10 cellular contexts compared by ENCODE assay signal in the genomic region with DNA sequence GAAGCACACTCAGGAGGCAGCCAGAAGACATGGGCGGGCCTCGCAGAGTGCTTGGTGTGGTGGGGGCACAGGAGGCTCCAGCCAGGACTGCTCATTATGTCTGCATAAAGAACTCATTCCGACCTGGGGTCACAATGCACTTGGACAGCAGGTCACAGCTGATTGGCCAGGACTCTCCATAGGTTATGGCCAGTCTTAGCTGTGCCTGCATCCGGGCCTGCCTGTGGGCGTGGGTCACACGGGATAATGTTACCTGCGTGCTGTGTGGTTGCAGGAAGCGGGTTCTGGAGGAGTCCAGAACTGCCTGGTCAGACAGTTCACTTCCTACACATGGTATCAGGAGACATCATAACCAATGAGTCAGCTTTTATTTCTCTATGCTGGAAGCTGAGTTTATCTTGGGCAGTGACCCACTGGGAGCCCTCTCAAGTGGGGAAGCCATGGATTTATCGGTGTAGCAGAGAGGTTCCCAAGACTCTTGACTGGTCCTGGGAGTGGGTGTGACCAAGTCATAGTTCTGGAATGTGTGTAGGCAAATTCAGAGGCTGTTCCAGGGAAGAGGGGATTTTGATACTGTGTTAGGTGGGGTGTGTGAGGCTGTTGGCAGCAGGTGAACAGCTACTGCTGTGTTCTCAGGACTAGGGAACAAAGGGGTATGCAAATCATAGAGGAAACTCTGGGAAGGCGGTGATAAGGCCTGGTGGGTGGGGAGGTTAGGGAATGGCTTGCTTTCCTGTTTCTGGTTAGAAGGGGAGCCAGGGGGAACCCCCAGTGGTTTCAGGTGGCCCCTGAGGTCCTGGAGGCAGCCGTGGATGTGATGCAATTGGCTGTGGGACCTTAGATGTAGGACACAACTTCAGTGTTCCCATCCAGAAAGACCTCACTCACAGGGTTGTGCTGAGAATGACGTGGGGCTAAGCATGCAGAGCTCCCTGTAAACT. TPM values are rescaled to one million over a fixed set of nuclear protein-coding genes. Genes with fewer than 3 reads are reported as not detected.
DNase-seq lines count a peak whose midpoint lies in the region; TF ChIP-seq lines count a peak whose summit lies in the region.
"Had no signal": no experiment of that assay in that cellular context is flagged by ENCODE, and none has a peak within 500 bp of the region (broad histone marks: within the 10 kb centered on the region; RNA-seq: fewer than 3 reads in every experiment).

No MANE protein-coding gene starts in this region.

- no peaks in the 10 kb centered on the region for H3K9me3 Mint-ChIP-seq in Caco-2 (ENCODE audit: unreplicated experiment)

- no peaks in the 10 kb centered on the region for H3K36me3 Mint-ChIP-seq in Caco-2 (ENCODE audit: insufficient read depth, unreplicated experiment)

- H3K4me3 Mint-ChIP-seq in Caco-2 (ENCODE audit: unreplicated experiment) = no peak overlapping the region

- 64 to 74% methylated on average over 12 of the region's 12 CpGs for WGBS in GM23248 (ENCODE audit: low coverage in 1 of 2, low lambda C conversion rate in 2 of 2, missing lambda C conversion rate in 2 of 2), 2 experiments

- no peaks in the 10 kb centered on the region for H3K9me2 ChIP-seq in GM23248 (ENCODE audit: insufficient read depth)

- no peaks in the 10 kb centered on the region for H3K79me2 ChIP-seq in GM23248 (ENCODE audit: insufficient read depth)

- H3K4me2 ChIP-seq in GM23248 (ENCODE audit: unreplicated experiment) = no peak overlapping the region

- no peak overlapping the region for H2AFZ ChIP-seq in GM23248

- POLR2A ChIA-PET in Caco-2 (lab: Charles Lee) = no interaction called here

- no peaks in the 10 kb centered on the region for H3K27me3 Mint-ChIP-seq in Caco-2 (ENCODE audit: insufficient read depth, unreplicated experiment)

- H3K27ac ChIP-seq in GM23248 = peak overlapping the region; percentile 10; the same call in 1 of the 2 replicates
- H3K27ac ChIP-seq: body of pancreas had no signal

- H3K4me1 Mint-ChIP-seq in Caco-2 (ENCODE audit: low read depth, unreplicated experiment) = no peaks in the 10 kb centered on the region

- no peak overlapping the region for H3K27ac Mint-ChIP-seq in Caco-2 (ENCODE audit: unreplicated experiment)

- intact Hi-C loops in Caco-2 (cut with micrococcal nuclease; ENCODE audit: unreplicated experiment) = loop anchor here (10.0 kb wide), 1 partner anchor 332 kb away; a partner anchor contains a TSS

- peak; percentile 82 for DNase-seq in GM23248
- DNase-seq in RPMI7951 (ENCODE audit: low read depth) = peak; percentile 53
- DNase-seq in fibroblast of the aortic adventitia (ENCODE audit: low read depth) = peak; percentile 77
- peak; percentile 54 for DNase-seq in retinal pigment epithelial cell (ENCODE audit: low read depth)
- no peak for DNase-seq in Caco-2
- DNase-seq in NCI-H128 (lab: John Stamatoyannopoulos, UW; ENCODE audit: unreplicated experiment) = no peak
- no peak for DNase-seq in NCI-H69 (lab: John Stamatoyannopoulos, UW)
- DNase-seq in activated CD4-positive, CD25-positive, alpha-beta regulatory T cell (lab: John Stamatoyannopoulos, UW) = no peak
- DNase-seq: NCI-H345 had no signal

- no peaks in the 10 kb centered on the region for H4K20me1 ChIP-seq in GM23248 (ENCODE audit: insufficient read depth)

- H3K4me3 ChIP-seq in GM23248 (no peak overlapping the region), fibroblast of the aortic adventitia (ENCODE audit: low read depth, low read length) (no peak overlapping the region), retinal pigment epithelial cell (ENCODE audit: low read length) (no peak overlapping the region), Caco-2 (ENCODE audit: low read depth, low read length) (no peak overlapping the region)
- H3K4me3 ChIP-seq: body of pancreas had no signal

- no peaks in the 10 kb centered on the region for H3K9me3 ChIP-seq in GM23248 (ENCODE audit: low read depth)
- H3K9me3 ChIP-seq in Caco-2 = no peaks in the 10 kb centered on the region
- H3K9me3 ChIP-seq: body of pancreas had no signal

- H3K9ac ChIP-seq in GM23248 = no peak overlapping the region

- CTCF ChIA-PET in Caco-2 (lab: Charles Lee) = interaction anchor here (1.0 kb wide), 1 partner anchor 20 kb away, joined by 3 read pairs; no protein-coding TSS in a partner anchor

- BruUV-seq in Caco-2 (replicated peaks; lab: Mats Ljungman, UMichigan) = no TSS peak

- TF ChIP-seq CTCF in fibroblast of the aortic adventitia (IDR thresholded peaks at IDR 0.05; ENCODE audit: insufficient read depth, low read length) (no peak), retinal pigment epithelial cell (conservative IDR thresholded peaks at IDR 0.05; ENCODE audit: low read depth, low read length) (no peak), Caco-2 (IDR thresholded peaks at IDR 0.05; ENCODE audit: insufficient read depth in 1 of 2, low read depth in 1 of 2, low read length in 1 of 2, severe bottlenecking in 1 of 2, unreplicated experiment in 1 of 2) (no peak)

- in situ Hi-C loops in GM23248 (cut with MboI) = loop anchor here (10.0 kb wide), 1 partner anchor 332 kb away; a partner anchor contains a TSS

- H3F3A ChIP-seq in GM23248 (ENCODE audit: insufficient read depth) = peaks cover 24% of the 10 kb centered on the region

- peaks cover 14% of the 10 kb centered on the region for H3K4me1 ChIP-seq in GM23248 (ENCODE audit: insufficient read depth)
- peaks cover 6% of the 10 kb centered on the region; the same call in 1 of the 2 replicates for H3K4me1 ChIP-seq in Caco-2

- H3K27me3 ChIP-seq in GM23248 (replicated peaks; ENCODE audit: insufficient read depth) = no peaks in the 10 kb centered on the region
- no peaks in the 10 kb centered on the region for H3K27me3 ChIP-seq in Caco-2 (replicated peaks; ENCODE audit: control insufficient read depth, insufficient read depth, low read length)
- H3K27me3 ChIP-seq: body of pancreas had no signal

- H3K36me3 ChIP-seq in GM23248 (ENCODE audit: low read depth) (no peaks in the 10 kb centered on the region), Caco-2 (ENCODE audit: control insufficient read depth, insufficient read depth, low read length) (no peaks in the 10 kb centered on the region)

RNA-seq across cellular contexts. Expression of a gene that starts 51.3 kb away (rescaled TPM):
- total RNA-seq in GM23248 (2014; rRNA removed; shearing (Covaris generic)) = 0.76 and 0.97 TPM in 2 replicates
- 0.42 and 0.51 TPM in 2 replicates for polyA plus RNA-seq in GM23248 (2016; fragmentation: Nextera tagmentation; extraction: Ambion mirVana)
- 0.24 and 0.29 TPM in 2 replicates for total RNA-seq in RPMI7951 (2014; rRNA removed; shearing (Covaris generic))
- total RNA-seq in fibroblast of the aortic adventitia (ENCODE audit: low replicate concordance) = 2.6 and 2.7 TPM in 2 replicates
- total RNA-seq in Caco-2 (2022) = 0.70 and 0.86 TPM in 2 replicates

Comparison
In these comparisons a context has a peak if more than half of its experiments do, and no peak if none do; other contexts are left out.
1. DNase-seq: peak in GM23248 (single experiment), RPMI7951 (single experiment), fibroblast of the aortic adventitia (single experiment) and retinal pigment epithelial cell (single experiment); none in Caco-2 (0 of 2), NCI-H128 (single experiment), NCI-H69 (single experiment) and activated CD4-positive, CD25-positive, alpha-beta regulatory T cell (0 of 4).